Comparison of ENCODE assay signal across 19 cellular contexts in genomic region chr20:63679799-63680305, GRCh38. TPM values are rescaled to one million over a fixed set of nuclear protein-coding genes. Genes with fewer than 3 reads are reported as not detected.
"Had no signal": no experiment of that assay in that cellular context is flagged by ENCODE, and none has a peak within 500 bp of the region (broad histone marks: within the 10 kb centered on the region; RNA-seq: fewer than 3 reads in every experiment).

No MANE protein-coding gene starts in this region.

- H3K9me3 Mint-ChIP-seq: activated naive CD8-positive, alpha-beta T cell treated with anti-CD3 and anti-CD28 coated beads, Interleukin-2, amount 10 ng/mL, durations not matched to agents 7 days and 5 days; natural killer cell treated with Interleukin-12 subunit alpha and Interleukin-12 subunit beta and Interleukin-15 and Interleukin-18, amount 100 ng/mL, for 72 hours had no signal

- H3K27ac ChIP-seq: brain microvascular endothelial cell, lower lobe of right lung, transverse colon, vagina had no signal

- H3K27me3 Mint-ChIP-seq: activated naive CD8-positive, alpha-beta T cell treated with anti-CD3 and anti-CD28 coated beads, Interleukin-2, amount 10 ng/mL, durations not matched to agents 7 days and 5 days; natural killer cell treated with Interleukin-12 subunit alpha and Interleukin-12 subunit beta and Interleukin-15 and Interleukin-18, amount 100 ng/mL, for 72 hours had no signal

- DNase-seq: activated CD4-positive, alpha-beta T cell treated with anti-CD3 and anti-CD28 coated beads, Interleukin-2, amount 50 U/mL, for 4 hours; activated naive CD4-positive, alpha-beta T cell; activated naive CD8-positive, alpha-beta T cell treated with anti-CD3 and anti-CD28 coated beads, Interleukin-2, amount 10 ng/mL, durations not matched to agents 7 days and 5 days; anterior cingulate cortex; brain microvascular endothelial cell; central memory CD4-positive, alpha-beta T cell; erythroblast; foreskin melanocyte; glutamatergic neuron; hypothalamus; islet precursor cell; lower lobe of right lung; stimulated activated CD4-positive, alpha-beta T cell treated with anti-CD3 and anti-CD28 coated beads, Interleukin-1b, Interleukin-23, amount 100 ng/mL, for 48 hours; stimulated activated CD8-positive, alpha-beta memory T cell treated with anti-CD3 and anti-CD28 coated beads, Interleukin-4, amount 100 ng/mL, for 48 hours; stimulated activated naive CD4-positive, alpha-beta T cell treated with Interleukin-2 at 50 U/mL for 16 hours; transverse colon had no signal

- H3K4me3 Mint-ChIP-seq: activated naive CD8-positive, alpha-beta T cell treated with anti-CD3 and anti-CD28 coated beads, Interleukin-2, amount 10 ng/mL, durations not matched to agents 7 days and 5 days; natural killer cell treated with Interleukin-12 subunit alpha and Interleukin-12 subunit beta and Interleukin-15 and Interleukin-18, amount 100 ng/mL, for 72 hours had no signal

- H3K36me3 Mint-ChIP-seq: natural killer cell treated with Interleukin-12 subunit alpha and Interleukin-12 subunit beta and Interleukin-15 and Interleukin-18, amount 100 ng/mL, for 72 hours had no signal

- ATAC-seq: lower lobe of right lung had no signal

- H3K4me1 Mint-ChIP-seq: activated naive CD8-positive, alpha-beta T cell treated with anti-CD3 and anti-CD28 coated beads, Interleukin-2, amount 10 ng/mL, durations not matched to agents 7 days and 5 days had no signal

- H3K27ac Mint-ChIP-seq: activated naive CD8-positive, alpha-beta T cell treated with anti-CD3 and anti-CD28 coated beads, Interleukin-2, amount 10 ng/mL, durations not matched to agents 7 days and 5 days; natural killer cell treated with Interleukin-12 subunit alpha and Interleukin-12 subunit beta and Interleukin-15 and Interleukin-18, amount 100 ng/mL, for 72 hours had no signal

RNA-seq across cellular contexts. Expression of gene TNFRSF6B, which starts 16.6 kb away (rescaled TPM):
- total RNA-seq: activated naive CD8-positive, alpha-beta T cell treated with anti-CD3 and anti-CD28 coated beads, Interleukin-2, amount 10 ng/mL, durations not matched to agents 7 days and 5 days; natural killer cell treated with Interleukin-12 subunit alpha and Interleukin-12 subunit beta and Interleukin-15 and Interleukin-18, amount 100 ng/mL, for 72 hours; T-helper 2 cell treated with Interferon-gamma antibody and Interleukin-4, amounts not matched to agents 100 ng/mL and 5 ng/mL, for 36 hours had no signal
